1 cellular context compared by ENCODE assay signal in the genomic region with DNA sequence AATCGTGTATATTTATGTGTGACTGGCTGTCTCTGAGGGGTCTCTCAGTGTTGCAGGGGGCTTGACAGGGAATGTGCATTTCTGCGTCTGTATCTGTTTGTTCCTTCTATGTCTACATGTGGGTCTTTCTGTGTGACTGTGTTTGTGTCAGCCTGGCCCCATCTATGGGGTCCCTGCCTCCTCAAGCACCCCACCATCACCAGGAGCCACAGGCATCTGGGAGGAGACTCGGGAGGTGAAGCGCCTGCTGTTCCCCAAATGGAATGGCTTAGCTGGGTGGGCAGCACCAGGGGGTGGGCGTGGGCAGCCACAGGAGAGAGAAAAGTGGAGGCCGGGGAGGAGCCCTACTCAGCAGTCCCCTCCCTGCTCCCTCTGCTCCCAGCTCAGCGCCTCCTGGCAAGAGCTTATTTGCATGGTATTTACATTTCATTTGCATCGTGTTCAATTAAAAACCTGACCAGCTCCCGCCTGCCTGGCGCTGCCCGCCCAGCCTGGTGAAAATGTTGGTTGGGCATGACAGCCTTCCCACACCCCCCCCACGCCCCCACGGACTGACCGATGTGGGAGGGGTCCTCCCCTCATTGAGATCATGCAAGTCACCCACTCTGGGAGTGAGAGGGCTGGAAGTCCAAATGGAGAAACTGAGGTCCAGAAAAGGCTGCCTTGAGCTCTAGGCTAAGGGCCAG.
TF ChIP-seq lines count a peak whose summit lies in the region.

No MANE protein-coding gene starts in this region.

TF ChIP-seq in K562, 482 proteins besides CTCF, POLR2A, EP300 and RAD21 (continued from another document and continues in another):
- 0 out of 2 replicates have a peak, but pooled peaks have one; percentile 3 for TF ChIP-seq ZNF592 (IDR thresholded peaks at IDR 0.05)
- peak; percentile 100; the same call in 1 of the 2 replicates for TF ChIP-seq ZNF449 (CRISPR knock-in tag; IDR thresholded peaks at IDR 0.05)
- no peak for TF ChIP-seq TRIM28 (IDR thresholded peaks at IDR 0.05)
- no peak for TF ChIP-seq MEF2A (IDR thresholded peaks at IDR 0.05; ENCODE audit: control insufficient read depth, low read depth, low read length)
- no peak for TF ChIP-seq RBM15 (IDR thresholded peaks at IDR 0.05; ENCODE audit: insufficient read depth, low read length)
- no peak for TF ChIP-seq ZNF707 (CRISPR knock-in tag; conservative IDR thresholded peaks at IDR 0.05)
- TF ChIP-seq ZNF431 (CRISPR knock-in tag; IDR thresholded peaks at IDR 0.05), result no peak
- TF ChIP-seq U2AF1 (optimal IDR thresholded peaks at IDR 0.05; ENCODE audit: low read depth, low read length), result no peak
- 0 out of 2 replicates have a peak, but pooled peaks have one; percentile 27 for TF ChIP-seq ZNF263 (CRISPR knock-in tag; IDR thresholded peaks at IDR 0.05; ENCODE audit: borderline replicate concordance)
- TF ChIP-seq SAFB (IDR thresholded peaks at IDR 0.05; ENCODE audit: borderline replicate concordance, low read depth, low read length), result no peak
- TF ChIP-seq ZFP36 (IDR thresholded peaks at IDR 0.05; ENCODE audit: low read depth, low read length, partially characterized antibody), result no peak
- TF ChIP-seq, protein P1, sequence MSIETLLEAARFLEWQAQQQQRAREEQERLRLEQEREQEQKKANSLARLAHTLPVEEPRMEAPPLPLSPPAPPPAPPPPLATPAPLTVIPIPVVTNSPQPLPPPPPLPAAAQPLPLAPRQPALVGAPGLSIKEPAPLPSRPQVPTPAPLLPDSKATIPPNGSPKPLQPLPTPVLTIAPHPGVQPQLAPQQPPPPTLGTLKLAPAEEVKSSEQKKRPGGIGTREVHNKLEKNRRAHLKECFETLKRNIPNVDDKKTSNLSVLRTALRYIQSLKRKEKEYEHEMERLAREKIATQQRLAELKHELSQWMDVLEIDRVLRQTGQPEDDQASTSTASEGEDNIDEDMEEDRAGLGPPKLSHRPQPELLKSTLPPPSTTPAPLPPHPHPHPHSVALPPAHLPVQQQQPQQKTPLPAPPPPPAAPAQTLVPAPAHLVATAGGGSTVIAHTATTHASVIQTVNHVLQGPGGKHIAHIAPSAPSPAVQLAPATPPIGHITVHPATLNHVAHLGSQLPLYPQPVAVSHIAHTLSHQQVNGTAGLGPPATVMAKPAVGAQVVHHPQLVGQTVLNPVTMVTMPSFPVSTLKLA (conservative IDR thresholded peaks at IDR 0.05), result no peak; a peak in 1 of 4 replicates
- TF ChIP-seq MYNN (IDR thresholded peaks at IDR 0.05), result no peak
- TF ChIP-seq MYNN (CRISPR knock-in tag; IDR thresholded peaks at IDR 0.05), result no peak
- no peak for TF ChIP-seq LEF1 (IDR thresholded peaks at IDR 0.05)
- TF ChIP-seq ZNF57 (CRISPR knock-in tag; IDR thresholded peaks at IDR 0.05), result no peak
- TF ChIP-seq ARID1B (IDR thresholded peaks at IDR 0.05), result peak; percentile 33; the same call in 1 of the 2 replicates
- no peak for TF ChIP-seq FOXM1 (IDR thresholded peaks at IDR 0.05; ENCODE audit: low read depth)
- no peak for TF ChIP-seq FOXM1 (CRISPR knock-in tag; IDR thresholded peaks at IDR 0.05; ENCODE audit: low read depth)
- no peak for TF ChIP-seq ZNF3 (CRISPR knock-in tag; IDR thresholded peaks at IDR 0.05)
- TF ChIP-seq MECOM (CRISPR knock-in tag; IDR thresholded peaks at IDR 0.05), result 0 out of 2 replicates have a peak, but pooled peaks have one; percentile 44
- TF ChIP-seq POLR2AphosphoS2 (IDR thresholded peaks at IDR 0.05; ENCODE audit: low read length), result no peak
- no peak for TF ChIP-seq ZFPM2 (CRISPR knock-in tag; IDR thresholded peaks at IDR 0.05)
- TF ChIP-seq HDAC8 (tag; IDR thresholded peaks at IDR 0.05), result no peak
- no peak for TF ChIP-seq NELFE (IDR thresholded peaks at IDR 0.05; ENCODE audit: insufficient read depth, insufficient read length)
- TF ChIP-seq HNRNPK (IDR thresholded peaks at IDR 0.05; ENCODE audit: low read depth, low read length, poor library complexity, severe bottlenecking), result no peak
- no peak for TF ChIP-seq ETV1 (tag; conservative IDR thresholded peaks at IDR 0.05; ENCODE audit: low read depth)
- TF ChIP-seq, protein P2, sequence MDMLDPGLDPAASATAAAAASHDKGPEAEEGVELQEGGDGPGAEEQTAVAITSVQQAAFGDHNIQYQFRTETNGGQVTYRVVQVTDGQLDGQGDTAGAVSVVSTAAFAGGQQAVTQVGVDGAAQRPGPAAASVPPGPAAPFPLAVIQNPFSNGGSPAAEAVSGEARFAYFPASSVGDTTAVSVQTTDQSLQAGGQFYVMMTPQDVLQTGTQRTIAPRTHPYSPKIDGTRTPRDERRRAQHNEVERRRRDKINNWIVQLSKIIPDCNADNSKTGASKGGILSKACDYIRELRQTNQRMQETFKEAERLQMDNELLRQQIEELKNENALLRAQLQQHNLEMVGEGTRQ (CRISPR knock-in tag; IDR thresholded peaks at IDR 0.05), result no peak
- TF ChIP-seq XRCC3 (IDR thresholded peaks at IDR 0.05), result no peak
- no peak for TF ChIP-seq CBFA2T2 (conservative IDR thresholded peaks at IDR 0.05)
- TF ChIP-seq CGGBP1 (CRISPR knock-in tag; IDR thresholded peaks at IDR 0.05), result no peak
- peak; percentile 27; the same call in 1 of the 2 replicates for TF ChIP-seq SMARCA4 (IDR thresholded peaks at IDR 0.05)
- TF ChIP-seq JUN (IDR thresholded peaks at IDR 0.05; ENCODE audit: borderline replicate concordance, low read depth, low read length), result no peak
- no peak for TF ChIP-seq JUN (CRISPR knock-in tag; IDR thresholded peaks at IDR 0.05; ENCODE audit: borderline replicate concordance)
- peak; percentile 53; the same call in 1 of the 2 replicates for TF ChIP-seq EGR1 (conservative IDR thresholded peaks at IDR 0.05)
- TF ChIP-seq BDP1 (IDR thresholded peaks at IDR 0.05; ENCODE audit: insufficient read depth, insufficient read length), result no peak
- no peak for TF ChIP-seq MEIS2 (IDR thresholded peaks at IDR 0.05; ENCODE audit: partially characterized antibody)
- no peak for TF ChIP-seq CCNT2 (IDR thresholded peaks at IDR 0.05; ENCODE audit: borderline replicate concordance, extremely low read depth, insufficient read length, low read depth, low read length)
- TF ChIP-seq GATA2 (CRISPR knock-in tag; IDR thresholded peaks at IDR 0.05), result no peak
- TF ChIP-seq CTCFL (IDR thresholded peaks at IDR 0.05; ENCODE audit: borderline replicate concordance, insufficient read depth, low read depth, low read length, poor library complexity, severe bottlenecking), result no peak
- no peak for TF ChIP-seq PHF20 (IDR thresholded peaks at IDR 0.05; ENCODE audit: partially characterized antibody)
- no peak for TF ChIP-seq KLF6 (CRISPR knock-in tag; IDR thresholded peaks at IDR 0.05; ENCODE audit: borderline replicate concordance)
- no peak for TF ChIP-seq RUNX1 (IDR thresholded peaks at IDR 0.05; ENCODE audit: low read depth)
- TF ChIP-seq NR3C1 (CRISPR knock-in tag; IDR thresholded peaks at IDR 0.05), result no peak
- TF ChIP-seq RBM14 (IDR thresholded peaks at IDR 0.05; ENCODE audit: borderline replicate concordance, insufficient read depth, low read depth, low read length), result no peak
- no peak for TF ChIP-seq TSC22D4 (tag; IDR thresholded peaks at IDR 0.05)
- TF ChIP-seq ZNF274 (IDR thresholded peaks at IDR 0.05; ENCODE audit: borderline replicate concordance, low read depth, low read length), result no peak
- no peak for TF ChIP-seq PREB (CRISPR knock-in tag; IDR thresholded peaks at IDR 0.05)
- TF ChIP-seq BCOR (IDR thresholded peaks at IDR 0.05), result no peak
- TF ChIP-seq ZBTB7A (IDR thresholded peaks at IDR 0.05; ENCODE audit: borderline replicate concordance, control insufficient read depth, low read depth, low read length), result peak; percentile 71
- TF ChIP-seq ZNF184 (CRISPR knock-in tag; IDR thresholded peaks at IDR 0.05), result no peak
- no peak for TF ChIP-seq CBX1 (IDR thresholded peaks at IDR 0.05; ENCODE audit: low read depth)
- TF ChIP-seq TCF3 (CRISPR knock-in tag; IDR thresholded peaks at IDR 0.05), result no peak
- TF ChIP-seq, protein P3, sequence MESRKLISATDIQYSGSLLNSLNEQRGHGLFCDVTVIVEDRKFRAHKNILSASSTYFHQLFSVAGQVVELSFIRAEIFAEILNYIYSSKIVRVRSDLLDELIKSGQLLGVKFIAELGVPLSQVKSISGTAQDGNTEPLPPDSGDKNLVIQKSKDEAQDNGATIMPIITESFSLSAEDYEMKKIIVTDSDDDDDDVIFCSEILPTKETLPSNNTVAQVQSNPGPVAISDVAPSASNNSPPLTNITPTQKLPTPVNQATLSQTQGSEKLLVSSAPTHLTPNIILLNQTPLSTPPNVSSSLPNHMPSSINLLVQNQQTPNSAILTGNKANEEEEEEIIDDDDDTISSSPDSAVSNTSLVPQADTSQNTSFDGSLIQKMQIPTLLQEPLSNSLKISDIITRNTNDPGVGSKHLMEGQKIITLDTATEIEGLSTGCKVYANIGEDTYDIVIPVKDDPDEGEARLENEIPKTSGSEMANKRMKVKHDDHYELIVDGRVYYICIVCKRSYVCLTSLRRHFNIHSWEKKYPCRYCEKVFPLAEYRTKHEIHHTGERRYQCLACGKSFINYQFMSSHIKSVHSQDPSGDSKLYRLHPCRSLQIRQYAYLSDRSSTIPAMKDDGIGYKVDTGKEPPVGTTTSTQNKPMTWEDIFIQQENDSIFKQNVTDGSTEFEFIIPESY (CRISPR knock-in tag; IDR thresholded peaks at IDR 0.05), result no peak
